In genomic region chr10:122461729-122462532, GRCh38 we compare ENCODE assay signal across 8 cellular contexts. TPM values are rescaled to one million over a fixed set of nuclear protein-coding genes. Genes with fewer than 3 reads are reported as not detected.
DNase-seq lines count a peak whose midpoint lies in the region; ATAC-seq and TF ChIP-seq lines count a peak whose summit lies in the region.

No MANE protein-coding gene starts in this region.

- no peak overlapping the region for H3K27ac Mint-ChIP-seq in naive B cell

- H3K4me3 ChIP-seq in BE2C (ENCODE audit: low read depth, low read length) = peak overlapping the region; percentile 31
- peak overlapping the region; percentile 46 to 74 for H3K4me3 ChIP-seq in Panc1 (ENCODE audit: low read depth in 2 of 2, low read length in 2 of 2)
- peak overlapping the region; percentile 84 for H3K4me3 ChIP-seq in epithelial cell of esophagus (ENCODE audit: low read length)

- peaks cover 71 to 86% (median 72%) of the 10 kb centered on the region in 3 donors for H3K27me3 Mint-ChIP-seq in naive B cell

- peaks cover 7 to 18% (median 13%) of the 10 kb centered on the region in 3 donors for H3K4me1 Mint-ChIP-seq in naive B cell

- H3K36me3 ChIP-seq in BE2C = no peaks in the 10 kb centered on the region
- no peaks in the 10 kb centered on the region for H3K36me3 ChIP-seq in Panc1 (ENCODE audit: control insufficient read depth, insufficient read depth, low read length)

- POLR2A ChIA-PET in Panc1 (lab: Charles Lee) = no interaction called here
- POLR2A ChIA-PET in HEK293T (lab: Yijun Ruan, JAX) = no interaction called here

- H3K4me1 ChIP-seq in BE2C (no peaks in the 10 kb centered on the region), Panc1 (ENCODE audit: control insufficient read depth, insufficient read depth, low read length) (peaks cover 10% of the 10 kb centered on the region)

- H3K9me3 ChIP-seq in BE2C (no peaks in the 10 kb centered on the region), Panc1 (ENCODE audit: control insufficient read depth, insufficient read depth, low read depth, low read length) (no peaks in the 10 kb centered on the region)

- H3K27me3 ChIP-seq in BE2C = peaks cover 84% of the 10 kb centered on the region
- H3K27me3 ChIP-seq in Panc1 (ENCODE audit: control insufficient read depth, insufficient read depth, low read length) = 0 out of 2 replicates have a peak, but pooled peaks cover 2% of the 10 kb centered on the region

- no TSS peak for BruUV-seq in Panc1 (replicated peaks; lab: Mats Ljungman, UMichigan)

- ATAC-seq in Panc1 (peak; percentile 67), naive B cell (ENCODE audit: low read depth in 2 of 2) (no peak), HG03280 (IDR thresholded peaks at IDR 0.05; ENCODE audit: unreplicated experiment) (no peak)

- intact Hi-C loops in Panc1 (cut with micrococcal nuclease; ENCODE audit: unreplicated experiment) = no loop called here

- TF ChIP-seq CTCF in BE2C (IDR thresholded peaks at IDR 0.05; ENCODE audit: low read depth, low read length) = no peak
- no peak for TF ChIP-seq CTCF in Panc1 (IDR thresholded peaks at IDR 0.05)
- no peak for TF ChIP-seq CTCF in epithelial cell of esophagus (IDR thresholded peaks at IDR 0.05; ENCODE audit: insufficient read depth, low read depth, low read length, missing control alignments)

- peak overlapping the region; percentile 70 to 91 (median 80) for H3K4me3 Mint-ChIP-seq in naive B cell

- in situ Hi-C loops in Panc1 (cut with HindIII; ENCODE audit: low pct_unique_long_range_greater_than_20kb, low sequenced_read_pairs) = no loop called here

- CTCF ChIA-PET in Panc1 (lab: Charles Lee) (no interaction called here), HEK293T (lab: Yijun Ruan, JAX) (no interaction called here)

- peak overlapping the region; percentile 1; the same call in 1 of the 2 replicates for H3K27ac ChIP-seq in Panc1 (ENCODE audit: low read length)

- peaks cover 0 to 2% (median 0%) of the 10 kb centered on the region in 7 donors for H3K9me3 Mint-ChIP-seq in naive B cell

- H3K36me3 Mint-ChIP-seq in naive B cell = no peaks in the 10 kb centered on the region

- DNase-seq in BE2C (no peak), Panc1 (ENCODE audit: low read depth, low spot score) (no peak), epithelial cell of esophagus (ENCODE audit: low read depth) (peak; percentile 58), naive B cell (no peak), SK-N-DZ (ENCODE audit: low spot score) (no peak), HEK293T (ENCODE audit: extremely low spot score) (no peak)
- no peak for DNase-seq in stimulated activated CD4-positive, alpha-beta T cell treated with anti-CD3 and anti-CD28 coated beads, Interleukin-4, amount 100 ng/mL, for 24 hours

TF ChIP-seq in HEK293T, 16 proteins besides CTCF, POLR2A, EP300 and RAD21:
- TF ChIP-seq HDGF (IDR thresholded peaks at IDR 0.05; ENCODE audit: borderline replicate concordance) (no peak), CTBP1 (IDR thresholded peaks at IDR 0.05; ENCODE audit: borderline replicate concordance) (no peak), BHLHE40 (IDR thresholded peaks at IDR 0.05; ENCODE audit: borderline replicate concordance) (no peak), L3MBTL2 (conservative IDR thresholded peaks at IDR 0.05) (no peak), PKNOX1 (IDR thresholded peaks at IDR 0.05) (no peak), LEF1 (IDR thresholded peaks at IDR 0.05; ENCODE audit: borderline replicate concordance) (no peak), ARNT (IDR thresholded peaks at IDR 0.05) (no peak), ZNF384 (IDR thresholded peaks at IDR 0.05) (no peak), SP1 (IDR thresholded peaks at IDR 0.05) (no peak), FOXK2 (IDR thresholded peaks at IDR 0.05) (no peak), NFRKB (IDR thresholded peaks at IDR 0.05) (no peak), TARDBP (IDR thresholded peaks at IDR 0.05) (no peak), FOXA1 (IDR thresholded peaks at IDR 0.05) (no peak), SUZ12 (IDR thresholded peaks at IDR 0.05) (no peak), ELF4 (IDR thresholded peaks at IDR 0.05) (no peak), FOXM1 (IDR thresholded peaks at IDR 0.05; ENCODE audit: borderline replicate concordance) (no peak)

RNA-seq across cellular contexts. Expression of gene HTRA1, which starts 0.6 kb away (rescaled TPM):
- polyA plus RNA-seq in BE2C (2012; ENCODE audit: insufficient read depth, insufficient read length, low read depth) = not detected
- total RNA-seq in Panc1 (2021; ENCODE audit: unreplicated experiment) = 32.8 TPM
- polyA plus RNA-seq in Panc1 (2012; ENCODE audit: insufficient read length) = 50.5 TPM
- not detected for polyA plus RNA-seq in naive B cell (ENCODE audit: low read depth in 6 of 6)
- 0.44 TPM in 1 of 2 replicates, not detected in the other for polyA plus RNA-seq in SK-N-DZ (2014; cell fraction: cytosol; rRNA removed)
- polyA plus RNA-seq in SK-N-DZ (2014; cell fraction: nucleus; rRNA removed) = not detected in 2 replicates

RNA-seq across cellular contexts. Expression of gene ARMS2, which starts 7.5 kb away (rescaled TPM):
- polyA plus RNA-seq in BE2C (2012; ENCODE audit: insufficient read depth, insufficient read length, low read depth) = not detected
- total RNA-seq in Panc1 (2021; ENCODE audit: unreplicated experiment) = not detected
- not detected for polyA plus RNA-seq in Panc1 (2012; ENCODE audit: insufficient read length)
- not detected for polyA plus RNA-seq in naive B cell (ENCODE audit: low read depth in 6 of 6)
- polyA plus RNA-seq in SK-N-DZ (2014; cell fraction: cytosol; rRNA removed) = not detected in 2 replicates
- not detected in 2 replicates for polyA plus RNA-seq in SK-N-DZ (2014; cell fraction: nucleus; rRNA removed)

Comparison
In these comparisons a context has a peak if more than half of its experiments do, and no peak if none do; other contexts are left out.
1. H3K4me3 ChIP-seq: peak in every context shown above with its lines; median percentile 84 in epithelial cell of esophagus; 60 in Panc1; 31 in BE2C.